In the genomic region with DNA sequence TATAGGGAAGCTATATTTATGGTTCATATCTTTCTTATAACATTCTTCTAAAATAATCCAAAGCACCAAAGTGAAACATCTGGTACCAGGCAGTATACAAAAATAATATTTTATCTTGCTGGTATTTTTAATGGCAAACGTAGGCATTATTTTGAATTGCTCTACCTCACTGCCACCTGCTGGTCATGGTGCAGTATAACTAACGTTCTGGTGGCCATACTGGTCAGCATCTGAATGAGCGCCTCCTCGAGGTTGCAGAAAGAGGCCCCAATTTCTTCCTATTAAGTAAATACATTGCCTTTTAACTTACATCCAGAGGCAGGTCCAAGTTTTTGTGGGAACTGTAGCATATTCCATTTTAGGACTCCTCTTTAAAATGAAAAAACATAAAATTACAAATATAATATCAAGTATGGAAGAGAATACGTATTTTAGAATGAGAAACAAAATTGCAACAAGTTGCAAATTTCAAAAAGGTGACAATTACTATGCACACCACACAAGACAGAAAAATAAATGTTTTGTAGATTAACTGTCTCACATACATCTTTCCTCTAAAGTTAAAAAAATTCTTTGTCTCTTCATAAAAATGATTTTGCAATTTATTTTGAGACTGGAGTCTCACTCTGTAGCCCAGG, we compare ENCODE assay signal across 8 cellular contexts. TPM values are rescaled to one million over a fixed set of nuclear protein-coding genes. Genes with fewer than 3 reads are reported as not detected.
DNase-seq lines count a peak whose midpoint lies in the region; ATAC-seq, FAIRE-seq and TF ChIP-seq lines count a peak whose summit lies in the region.

No MANE protein-coding gene starts in this region.

- intact Hi-C loops in Right ventricle myocardium superior (cut with DNase I): loop anchor here (5.0 to 10.0 kb wide), 2 partner anchors 386 to 518 kb away; no protein-coding TSS in a partner anchor

- no peaks in the 10 kb centered on the region for H3K36me3 Mint-ChIP-seq in activated naive CD4-positive, alpha-beta T cell treated with anti-CD3 and anti-CD28 coated beads, Interleukin-2, amount 50 U/mL, for 72 hours

- no peak overlapping the region for H3K27ac Mint-ChIP-seq in activated naive CD4-positive, alpha-beta T cell treated with anti-CD3 and anti-CD28 coated beads, Interleukin-2, amount 50 U/mL, for 72 hours

- TF ChIP-seq POLR2A in GM12891 (IDR thresholded peaks at IDR 0.05; ENCODE audit: low read depth, low read length): no peak

- DNase-seq in GM12891 (ENCODE audit: insufficient read length, low spot score) (no peak), NCI-H1417 (lab: John Stamatoyannopoulos, UW) (peak; percentile 57 to 91 (median 87)), SKM-1 treated with dmso at 0.1 percent for 144 hours (lab: John Stamatoyannopoulos, UW; ENCODE audit: unreplicated experiment) (peak; percentile 84), Right ventricle myocardium superior (peak; percentile 49), pulmonary artery endothelial cell (ENCODE audit: low read depth, low spot score) (peak; percentile 60), HPDE6-E6E7 (ENCODE audit: extremely low spot score) (no peak)
- peak; percentile 59 to 75 for DNase-seq in activated naive CD4-positive, alpha-beta T cell treated with anti-CD3 and anti-CD28 coated beads, Interleukin-2, amount 50 U/mL, for 72 hours (ENCODE audit: low spot score in 2 of 2)

- H3K9me3 Mint-ChIP-seq in activated naive CD4-positive, alpha-beta T cell treated with anti-CD3 and anti-CD28 coated beads, Interleukin-2, amount 50 U/mL, for 72 hours: no peaks in the 10 kb centered on the region

- ATAC-seq in HG02678 (IDR thresholded peaks at IDR 0.05; ENCODE audit: unreplicated experiment): peak; percentile 96
- peak; percentile 79 to 82 for ATAC-seq in activated naive CD4-positive, alpha-beta T cell treated with anti-CD3 and anti-CD28 coated beads, Interleukin-2, amount 50 U/mL, for 72 hours
- peak; percentile 92 for ATAC-seq in Right ventricle myocardium superior (ENCODE audit: poor library complexity)

- FAIRE-seq in GM12891 (lab: Jason Lieb, UNC): peak; percentile 97

TF ChIP-seq in GM12891, 5 proteins besides CTCF, POLR2A, EP300 and RAD21:
- TF ChIP-seq POLR2AphosphoS5 (IDR thresholded peaks at IDR 0.05; ENCODE audit: low read depth, low read length) (no peak), PAX5 (IDR thresholded peaks at IDR 0.05; ENCODE audit: insufficient read depth, low read length, severe bottlenecking) (no peak), SPI1 (IDR thresholded peaks at IDR 0.05; ENCODE audit: low read depth, low read length) (no peak), POU2F2 (IDR thresholded peaks at IDR 0.05; ENCODE audit: low read depth, low read length) (no peak; the same call in 1 of the 2 replicates), TAF1 (IDR thresholded peaks at IDR 0.05; ENCODE audit: low read depth, low read length) (no peak)

RNA-seq across cellular contexts. Expression of a gene that starts 22.9 kb away (rescaled TPM):
- not detected for polyA plus RNA-seq in GM12891 (2012; ENCODE audit: low read depth, missing spikeins)
- not detected for total RNA-seq in activated naive CD4-positive, alpha-beta T cell treated with anti-CD3 and anti-CD28 coated beads, Interleukin-2, amount 50 U/mL, for 72 hours
- total RNA-seq in Right ventricle myocardium superior (not detected), pulmonary artery endothelial cell (not detected in 2 replicates)

RNA-seq across cellular contexts. Expression of a gene that starts 56.6 kb away (rescaled TPM):
- polyA plus RNA-seq in GM12891 (2012; ENCODE audit: low read depth, missing spikeins): 70.0 TPM
- total RNA-seq in activated naive CD4-positive, alpha-beta T cell treated with anti-CD3 and anti-CD28 coated beads, Interleukin-2, amount 50 U/mL, for 72 hours: 10 to 100 TPM; 53.6 to 91.7 TPM
- total RNA-seq in Right ventricle myocardium superior (16.6 TPM), pulmonary artery endothelial cell (152 and 206 TPM in 2 replicates)

Comparison
In these comparisons a context has a peak if more than half of its experiments do, and no peak if none do; other contexts are left out.
1. DNase-seq: peak in NCI-H1417 (3 of 3), SKM-1 treated with dmso at 0.1 percent for 144 hours (single experiment), activated naive CD4-positive, alpha-beta T cell treated with anti-CD3 and anti-CD28 coated beads, Interleukin-2, amount 50 U/mL, for 72 hours (2 of 2), Right ventricle myocardium superior (single experiment) and pulmonary artery endothelial cell (single experiment); none in GM12891 (single experiment) and HPDE6-E6E7 (single experiment).
2. Peak in every context shown above with its lines, with median percentiles within 50 percentile points of each other: ATAC-seq.